ENCODE assay signal across 30 cellular contexts in genomic region chr2:232376713-232377112, GRCh38. TPM values are rescaled to one million over a fixed set of nuclear protein-coding genes. Genes with fewer than 3 reads are reported as not detected.
"Had no signal": no experiment of that assay in that cellular context is flagged by ENCODE, and none has a peak within 500 bp of the region (broad histone marks: within the 10 kb centered on the region; RNA-seq: fewer than 3 reads in every experiment).

No MANE protein-coding gene starts in this region.

- H3K4me3 ChIP-seq: esophagus squamous epithelium, left ventricle myocardium inferior, neural progenitor cell, testis, transverse colon, uterus had no signal

- H3K27ac ChIP-seq: epithelial cell of prostate, esophagus squamous epithelium, left ventricle myocardium inferior, neural progenitor cell, testis, transverse colon, uterus, VCaP had no signal

- H3K9ac ChIP-seq: neural progenitor cell had no signal

- H3K27me3 ChIP-seq: testis, uterus had no signal

- H3K36me3 ChIP-seq: esophagus squamous epithelium, left ventricle myocardium inferior, neural progenitor cell, transverse colon, uterus had no signal

- H2AFZ ChIP-seq: neural progenitor cell had no signal

- ATAC-seq: activated CD4-positive, CD25-positive, alpha-beta regulatory T cell treated with anti-CD3 and anti-CD28 coated beads, Interleukin-2, amount 50 U/mL, for 24 hours; natural killer cell; right cardiac atrium had no signal

- DNase-seq: activated CD4-positive, alpha-beta memory T cell treated with anti-CD3 and anti-CD28 coated beads for 36 hours; activated CD4-positive, alpha-beta T cell treated with anti-CD3 and anti-CD28 coated beads for 48 hours; activated CD8-positive, alpha-beta memory T cell treated with anti-CD3 and anti-CD28 coated beads, Interleukin-2, amount 50 U/mL, for 4 hours; activated gamma-delta T cell; activated naive CD4-positive, alpha-beta T cell treated with anti-CD3 and anti-CD28 coated beads, Interleukin-2, amount 10 ng/mL, durations not matched to agents 7 days and 5 days; activated naive CD8-positive, alpha-beta T cell treated with anti-CD3 and anti-CD28 coated beads, Interleukin-2, amount 10 ng/mL, durations not matched to agents 7 days and 5 days; activated T-cell treated with anti-CD3 and anti-CD28 coated beads, Interleukin-2, amount 50 U/mL, for 1 hour; central memory CD4-positive, alpha-beta T cell; effector CD4-positive, alpha-beta T cell; esophagus squamous epithelium; left ventricle myocardium inferior; natural killer cell; right cardiac atrium; stimulated activated CD4-positive, alpha-beta T cell treated with anti-CD3 and anti-CD28 coated beads, Interleukin-2, amount 100 ng/mL, for 48 hours; stimulated activated naive CD4-positive, alpha-beta T cell treated with Interleukin-2 at 50 U/mL for 16 hours; SW 1271; T-helper 9 cell; testis; transverse colon; uterus had no signal

- H3K9me3 ChIP-seq: esophagus squamous epithelium, left ventricle myocardium inferior, testis, transverse colon, uterus had no signal

- H3K4me2 ChIP-seq: neural progenitor cell had no signal

- H3K4me1 ChIP-seq: esophagus squamous epithelium, left ventricle myocardium inferior, neural progenitor cell, testis, transverse colon, uterus had no signal

RNA-seq across cellular contexts. Expression of gene ALPP, which starts 1.8 kb away (rescaled TPM):
- total RNA-seq: activated CD4-positive, alpha-beta memory T cell treated with anti-CD3 and anti-CD28 coated beads for 36 hours; activated CD8-positive, alpha-beta memory T cell treated with anti-CD3 and anti-CD28 coated beads for 36 hours; activated naive CD8-positive, alpha-beta T cell treated with anti-CD3 and anti-CD28 coated beads, Interleukin-2, amount 10 ng/mL, durations not matched to agents 7 days and 5 days; activated T-helper 1 cell treated with anti-CD3 and anti-CD28 coated beads, Interleukin-12 subunit alpha, Interleukin-12 subunit beta, Interleukin-2, Interleukin-4 antibody, amounts not matched to agents 30 ng/mL and 10 ng/mL and 1 ng/mL, durations not matched to agents 14 hours and 24 hours and 36 hours; esophagus squamous epithelium; frontal cortex; left ventricle myocardium inferior; mononuclear cell; omental fat pad; right cardiac atrium; skeletal muscle tissue; transverse colon had no signal
- polyA plus RNA-seq: right cardiac atrium had no signal

RNA-seq across cellular contexts. Expression of gene ALPG, which starts 29.9 kb away (rescaled TPM):
- total RNA-seq: activated CD4-positive, alpha-beta memory T cell treated with anti-CD3 and anti-CD28 coated beads for 36 hours; activated CD8-positive, alpha-beta memory T cell treated with anti-CD3 and anti-CD28 coated beads for 36 hours; activated naive CD8-positive, alpha-beta T cell treated with anti-CD3 and anti-CD28 coated beads, Interleukin-2, amount 10 ng/mL, durations not matched to agents 7 days and 5 days; activated T-helper 1 cell treated with anti-CD3 and anti-CD28 coated beads, Interleukin-12 subunit alpha, Interleukin-12 subunit beta, Interleukin-2, Interleukin-4 antibody, amounts not matched to agents 30 ng/mL and 10 ng/mL and 1 ng/mL, durations not matched to agents 14 hours and 24 hours and 36 hours; esophagus squamous epithelium; frontal cortex; left ventricle myocardium inferior; mononuclear cell; natural killer cell; omental fat pad; right cardiac atrium; skeletal muscle tissue; transverse colon; uterus had no signal
- polyA plus RNA-seq: right cardiac atrium had no signal
